In genomic region chr3:31010491-31010890, GRCh38 we compare ENCODE assay signal across 18 cellular contexts.
A peak's percentile ranks its signal among the peaks of the same experiment; 100 is the strongest.
DNase-seq lines count a peak whose midpoint lies in the region; ATAC-seq and TF ChIP-seq lines count a peak whose summit lies in the region.
"Had no signal": no experiment of that assay in that cellular context is flagged by ENCODE, and none has a peak within 500 bp of the region (broad histone marks: within the 10 kb centered on the region; RNA-seq: fewer than 3 reads in every experiment).

No MANE protein-coding gene starts in this region.

- no peak for ATAC-seq in activated T-helper 17 cell treated with anti-CD3 and anti-CD28 coated beads, Interleukin-2, amount 50 U/mL, for 72 hours (replicated peaks)
- ATAC-seq: A549; naive thymus-derived CD8-positive, alpha-beta T cell; stimulated activated memory B cell treated with anti-CD40 and anti-IgM and Interleukin-4, amounts not matched to agents 10 μg/mL and 1 μg/mL and 100 μg/mL, for 72 hours had no signal

- TF ChIP-seq CTCF in brain microvascular endothelial cell (IDR thresholded peaks at IDR 0.05; ENCODE audit: low read depth, low read length, missing control alignments) = no peak

- H3K4me3 ChIP-seq in brain microvascular endothelial cell (ENCODE audit: low read depth, low read length) = no peak overlapping the region
- H3K4me3 ChIP-seq: A549, lower lobe of right lung, upper lobe of right lung had no signal

- no peak overlapping the region for H3K4me3 Mint-ChIP-seq in activated T-helper 17 cell treated with anti-CD3 and anti-CD28 coated beads, Interleukin-2, amount 50 U/mL, for 72 hours
- H3K4me3 Mint-ChIP-seq: naive thymus-derived CD8-positive, alpha-beta T cell; stimulated activated memory B cell treated with anti-CD40 and anti-IgM and Interleukin-4, amounts not matched to agents 10 μg/mL and 1 μg/mL and 100 μg/mL, for 72 hours had no signal

- H3K27me3 Mint-ChIP-seq in activated T-helper 17 cell treated with anti-CD3 and anti-CD28 coated beads, Interleukin-2, amount 50 U/mL, for 72 hours = no peaks in the 10 kb centered on the region
- H3K27me3 Mint-ChIP-seq: progenitor cell of endocrine pancreas; stimulated activated memory B cell treated with anti-CD40 and anti-IgM and Interleukin-4, amounts not matched to agents 10 μg/mL and 1 μg/mL and 100 μg/mL, for 72 hours had no signal

- H3K27ac ChIP-seq in brain microvascular endothelial cell = peak overlapping the region; percentile 71
- H3K27ac ChIP-seq: A549, lower lobe of right lung, upper lobe of right lung had no signal

- DNase-seq in A172 (ENCODE audit: low spot score) = peak; percentile 57
- peak; percentile 91 for DNase-seq in HT1080 (ENCODE audit: low read depth)
- DNase-seq in brain microvascular endothelial cell = peak; percentile 47
- DNase-seq in iris pigment epithelial cell (ENCODE audit: low read depth) = peak; percentile 68
- no peak for DNase-seq in DMS79 treated with DMSO at 0.1 percent for 48 hours (lab: John Stamatoyannopoulos, UW)
- no peak for DNase-seq in cortex of kidney (lab: John Stamatoyannopoulos, UW)
- DNase-seq in NCI-H82 treated with DMSO at 0.1 percent for 48 hours (lab: John Stamatoyannopoulos, UW; ENCODE audit: unreplicated experiment) = no peak
- DNase-seq: activated gamma-delta T cell; anterior cingulate cortex; lower lobe of right lung; naive thymus-derived CD8-positive, alpha-beta T cell; NCI-H1930; stimulated activated CD4-positive, alpha-beta T cell treated with anti-CD3 and anti-CD28 coated beads, Interleukin-12 subunit alpha, Interleukin-12 subunit beta, amount 100 ng/mL, for 4 hours; upper lobe of right lung had no signal

- no peaks in the 10 kb centered on the region for H3K36me3 ChIP-seq in brain microvascular endothelial cell (replicated peaks)
- H3K36me3 ChIP-seq: lower lobe of right lung, upper lobe of right lung had no signal

- H3K4me1 Mint-ChIP-seq in activated T-helper 17 cell treated with anti-CD3 and anti-CD28 coated beads, Interleukin-2, amount 50 U/mL, for 72 hours = peaks cover 17% of the 10 kb centered on the region
- H3K4me1 Mint-ChIP-seq: stimulated activated memory B cell treated with anti-CD40 and anti-IgM and Interleukin-4, amounts not matched to agents 10 μg/mL and 1 μg/mL and 100 μg/mL, for 72 hours had no signal

- H3K27me3 ChIP-seq in brain microvascular endothelial cell (replicated peaks) = no peaks in the 10 kb centered on the region
- H3K27me3 ChIP-seq: upper lobe of right lung had no signal

- H3K27ac Mint-ChIP-seq in activated T-helper 17 cell treated with anti-CD3 and anti-CD28 coated beads, Interleukin-2, amount 50 U/mL, for 72 hours = no peak overlapping the region
- H3K27ac Mint-ChIP-seq: naive thymus-derived CD8-positive, alpha-beta T cell; progenitor cell of endocrine pancreas; stimulated activated memory B cell treated with anti-CD40 and anti-IgM and Interleukin-4, amounts not matched to agents 10 μg/mL and 1 μg/mL and 100 μg/mL, for 72 hours had no signal

- H3K9me3 Mint-ChIP-seq in activated T-helper 17 cell treated with anti-CD3 and anti-CD28 coated beads, Interleukin-2, amount 50 U/mL, for 72 hours = peaks cover 7% of the 10 kb centered on the region
- H3K9me3 Mint-ChIP-seq: stimulated activated memory B cell treated with anti-CD40 and anti-IgM and Interleukin-4, amounts not matched to agents 10 μg/mL and 1 μg/mL and 100 μg/mL, for 72 hours had no signal

- in situ Hi-C loops in brain microvascular endothelial cell (cut with HindIII; ENCODE audit: low pct_ligation_motif_present, low sequenced_read_pairs) = no loop called here

- H3K36me3 Mint-ChIP-seq in activated T-helper 17 cell treated with anti-CD3 and anti-CD28 coated beads, Interleukin-2, amount 50 U/mL, for 72 hours (ENCODE audit: low read depth) = no peaks in the 10 kb centered on the region
- H3K36me3 Mint-ChIP-seq: naive thymus-derived CD8-positive, alpha-beta T cell; stimulated activated memory B cell treated with anti-CD40 and anti-IgM and Interleukin-4, amounts not matched to agents 10 μg/mL and 1 μg/mL and 100 μg/mL, for 72 hours had no signal

Comparison
In these comparisons a context has a peak if more than half of its experiments do, and no peak if none do; other contexts are left out.
1. DNase-seq: peak in A172 (single experiment), HT1080 (single experiment), brain microvascular endothelial cell (single experiment) and iris pigment epithelial cell (single experiment); none in DMS79 treated with DMSO at 0.1 percent for 48 hours (single experiment), cortex of kidney (single experiment) and NCI-H82 treated with DMSO at 0.1 percent for 48 hours (single experiment).